2 cellular contexts compared by ENCODE assay signal in the genomic region with DNA sequence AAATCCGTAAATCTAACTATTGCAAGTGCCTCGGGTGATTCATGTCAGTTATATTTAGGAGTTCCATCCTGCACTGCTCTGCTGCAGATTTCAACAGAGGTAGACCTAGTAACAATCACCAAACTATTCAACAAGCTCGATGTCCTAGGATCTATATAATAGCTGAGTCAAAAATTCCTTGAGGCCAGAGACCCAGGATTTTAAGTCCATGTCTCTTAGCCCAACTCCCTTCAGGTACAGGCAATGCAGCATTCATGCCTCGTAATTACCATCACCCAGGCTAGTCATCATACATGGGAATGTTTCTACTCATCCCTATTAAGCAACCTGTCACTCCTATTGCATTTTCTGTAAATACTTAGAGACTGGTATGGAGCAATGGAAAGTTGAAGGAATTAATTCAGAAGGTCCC.
TF ChIP-seq lines count a peak whose summit lies in the region.

No MANE protein-coding gene starts in this region.

TF ChIP-seq in A549, 52 proteins besides CTCF, POLR2A, EP300 and RAD21 (continues in another document):
- TF ChIP-seq, protein P1, sequence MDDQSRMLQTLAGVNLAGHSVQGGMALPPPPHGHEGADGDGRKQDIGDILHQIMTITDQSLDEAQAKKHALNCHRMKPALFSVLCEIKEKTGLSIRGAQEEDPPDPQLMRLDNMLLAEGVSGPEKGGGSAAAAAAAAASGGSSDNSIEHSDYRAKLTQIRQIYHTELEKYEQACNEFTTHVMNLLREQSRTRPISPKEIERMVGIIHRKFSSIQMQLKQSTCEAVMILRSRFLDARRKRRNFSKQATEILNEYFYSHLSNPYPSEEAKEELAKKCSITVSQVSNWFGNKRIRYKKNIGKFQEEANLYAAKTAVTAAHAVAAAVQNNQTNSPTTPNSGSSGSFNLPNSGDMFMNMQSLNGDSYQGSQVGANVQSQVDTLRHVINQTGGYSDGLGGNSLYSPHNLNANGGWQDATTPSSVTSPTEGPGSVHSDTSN (IDR thresholded peaks at IDR 0.05), result no peak
- TF ChIP-seq JUNB (IDR thresholded peaks at IDR 0.05), result peak; percentile 81; the same call in 1 of the 2 replicates
- no peak for TF ChIP-seq RFX5 (IDR thresholded peaks at IDR 0.05)
- peak; percentile 57; the same call in 1 of the 2 replicates for TF ChIP-seq FOSL2 (IDR thresholded peaks at IDR 0.05)
- peak; percentile 92 for TF ChIP-seq FOSL2 (CRISPR knock-in tag; IDR thresholded peaks at IDR 0.05)
- TF ChIP-seq, protein P2, sequence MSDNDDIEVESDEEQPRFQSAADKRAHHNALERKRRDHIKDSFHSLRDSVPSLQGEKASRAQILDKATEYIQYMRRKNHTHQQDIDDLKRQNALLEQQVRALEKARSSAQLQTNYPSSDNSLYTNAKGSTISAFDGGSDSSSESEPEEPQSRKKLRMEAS (IDR thresholded peaks at IDR 0.05), result peak; percentile 38; the same call in 1 of the 2 replicates
- no peak; the same call in none of the 2 replicates for TF ChIP-seq HOXB5 (CRISPR knock-in tag; IDR thresholded peaks at IDR 0.05)
- TF ChIP-seq RCOR1 (IDR thresholded peaks at IDR 0.05; ENCODE audit: low read depth, low read length), result no peak
- TF ChIP-seq HEYL (CRISPR knock-in tag; IDR thresholded peaks at IDR 0.05), result no peak
- no peak for TF ChIP-seq NPAS2 (CRISPR knock-in tag; IDR thresholded peaks at IDR 0.05; ENCODE audit: borderline replicate concordance)
- TF ChIP-seq SREBF2 (IDR thresholded peaks at IDR 0.05), result no peak
- no peak for TF ChIP-seq ZFP36 (IDR thresholded peaks at IDR 0.05; ENCODE audit: borderline replicate concordance, partially characterized antibody)
- TF ChIP-seq, protein P3, sequence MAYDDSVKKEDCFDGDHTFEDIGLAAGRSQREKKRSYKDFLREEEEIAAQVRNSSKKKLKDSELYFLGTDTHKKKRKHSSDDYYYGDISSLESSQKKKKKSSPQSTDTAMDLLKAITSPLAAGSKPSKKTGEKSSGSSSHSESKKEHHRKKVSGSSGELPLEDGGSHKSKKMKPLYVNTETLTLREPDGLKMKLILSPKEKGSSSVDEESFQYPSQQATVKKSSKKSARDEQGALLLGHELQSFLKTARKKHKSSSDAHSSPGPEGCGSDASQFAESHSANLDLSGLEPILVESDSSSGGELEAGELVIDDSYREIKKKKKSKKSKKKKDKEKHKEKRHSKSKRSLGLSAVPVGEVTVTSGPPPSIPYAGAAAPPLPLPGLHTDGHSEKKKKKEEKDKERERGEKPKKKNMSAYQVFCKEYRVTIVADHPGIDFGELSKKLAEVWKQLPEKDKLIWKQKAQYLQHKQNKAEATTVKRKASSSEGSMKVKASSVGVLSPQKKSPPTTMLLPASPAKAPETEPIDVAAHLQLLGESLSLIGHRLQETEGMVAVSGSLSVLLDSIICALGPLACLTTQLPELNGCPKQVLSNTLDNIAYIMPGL (CRISPR knock-in tag; IDR thresholded peaks at IDR 0.05; ENCODE audit: borderline replicate concordance), result no peak
- TF ChIP-seq, protein P4, sequence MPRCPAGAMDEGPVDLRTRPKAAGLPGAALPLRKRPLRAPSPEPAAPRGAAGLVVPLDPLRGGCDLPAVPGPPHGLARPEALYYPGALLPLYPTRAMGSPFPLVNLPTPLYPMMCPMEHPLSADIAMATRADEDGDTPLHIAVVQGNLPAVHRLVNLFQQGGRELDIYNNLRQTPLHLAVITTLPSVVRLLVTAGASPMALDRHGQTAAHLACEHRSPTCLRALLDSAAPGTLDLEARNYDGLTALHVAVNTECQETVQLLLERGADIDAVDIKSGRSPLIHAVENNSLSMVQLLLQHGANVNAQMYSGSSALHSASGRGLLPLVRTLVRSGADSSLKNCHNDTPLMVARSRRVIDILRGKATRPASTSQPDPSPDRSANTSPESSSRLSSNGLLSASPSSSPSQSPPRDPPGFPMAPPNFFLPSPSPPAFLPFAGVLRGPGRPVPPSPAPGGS (IDR thresholded peaks at IDR 0.05), result peak; percentile 75; the same call in 2 of the 3 replicates
- no peak for TF ChIP-seq NR3C1 (IDR thresholded peaks at IDR 0.05)
- no peak for TF ChIP-seq ZNF302 (CRISPR knock-in tag; IDR thresholded peaks at IDR 0.05)
- no peak for TF ChIP-seq KDM1A (IDR thresholded peaks at IDR 0.05; ENCODE audit: low read depth)
- TF ChIP-seq EHMT2 (IDR thresholded peaks at IDR 0.05; ENCODE audit: low read depth), result no peak
- no peak for TF ChIP-seq CHD4 (IDR thresholded peaks at IDR 0.05; ENCODE audit: borderline replicate concordance)
- TF ChIP-seq, protein P5, sequence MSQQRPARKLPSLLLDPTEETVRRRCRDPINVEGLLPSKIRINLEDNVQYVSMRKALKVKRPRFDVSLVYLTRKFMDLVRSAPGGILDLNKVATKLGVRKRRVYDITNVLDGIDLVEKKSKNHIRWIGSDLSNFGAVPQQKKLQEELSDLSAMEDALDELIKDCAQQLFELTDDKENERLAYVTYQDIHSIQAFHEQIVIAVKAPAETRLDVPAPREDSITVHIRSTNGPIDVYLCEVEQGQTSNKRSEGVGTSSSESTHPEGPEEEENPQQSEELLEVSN (IDR thresholded peaks at IDR 0.05; ENCODE audit: borderline replicate concordance, low read depth), result no peak
- TF ChIP-seq, protein P6, sequence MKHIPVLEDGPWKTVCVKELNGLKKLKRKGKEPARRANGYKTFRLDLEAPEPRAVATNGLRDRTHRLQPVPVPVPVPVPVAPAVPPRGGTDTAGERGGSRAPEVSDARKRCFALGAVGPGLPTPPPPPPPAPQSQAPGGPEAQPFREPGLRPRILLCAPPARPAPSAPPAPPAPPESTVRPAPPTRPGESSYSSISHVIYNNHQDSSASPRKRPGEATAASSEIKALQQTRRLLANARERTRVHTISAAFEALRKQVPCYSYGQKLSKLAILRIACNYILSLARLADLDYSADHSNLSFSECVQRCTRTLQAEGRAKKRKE (CRISPR knock-in tag; IDR thresholded peaks at IDR 0.05; ENCODE audit: low read depth), result no peak
- no peak for TF ChIP-seq EHF (CRISPR knock-in tag; IDR thresholded peaks at IDR 0.05)
- 0 out of 3 replicates have a peak, but pooled peaks have one; percentile 12 for TF ChIP-seq SMC3 (IDR thresholded peaks at IDR 0.05)
- no peak for TF ChIP-seq CHD2 (IDR thresholded peaks at IDR 0.05; ENCODE audit: low read length, partially characterized antibody)
- TF ChIP-seq POLR2AphosphoS2 (conservative IDR thresholded peaks at IDR 0.05; ENCODE audit: low read length), result no peak
- TF ChIP-seq CBX8 (IDR thresholded peaks at IDR 0.05), result no peak
- 0 out of 2 replicates have a peak, but pooled peaks have one; percentile 32 for TF ChIP-seq ZSCAN20 (CRISPR knock-in tag; IDR thresholded peaks at IDR 0.05)
- no peak for TF ChIP-seq TFCP2L1 (CRISPR knock-in tag; IDR thresholded peaks at IDR 0.05)
- no peak for TF ChIP-seq KDM5A (IDR thresholded peaks at IDR 0.05)
- TF ChIP-seq RNF2 (IDR thresholded peaks at IDR 0.05; ENCODE audit: borderline replicate concordance, low read depth), result no peak
- TF ChIP-seq CEBPB (IDR thresholded peaks at IDR 0.05), result peak; percentile 93 to 96
- no peak for TF ChIP-seq BHLHE40 (IDR thresholded peaks at IDR 0.05; ENCODE audit: low read depth, low read length)

TF ChIP-seq in GM23338, 12 proteins besides CTCF, POLR2A, EP300 and RAD21:
- TF ChIP-seq, protein P7, sequence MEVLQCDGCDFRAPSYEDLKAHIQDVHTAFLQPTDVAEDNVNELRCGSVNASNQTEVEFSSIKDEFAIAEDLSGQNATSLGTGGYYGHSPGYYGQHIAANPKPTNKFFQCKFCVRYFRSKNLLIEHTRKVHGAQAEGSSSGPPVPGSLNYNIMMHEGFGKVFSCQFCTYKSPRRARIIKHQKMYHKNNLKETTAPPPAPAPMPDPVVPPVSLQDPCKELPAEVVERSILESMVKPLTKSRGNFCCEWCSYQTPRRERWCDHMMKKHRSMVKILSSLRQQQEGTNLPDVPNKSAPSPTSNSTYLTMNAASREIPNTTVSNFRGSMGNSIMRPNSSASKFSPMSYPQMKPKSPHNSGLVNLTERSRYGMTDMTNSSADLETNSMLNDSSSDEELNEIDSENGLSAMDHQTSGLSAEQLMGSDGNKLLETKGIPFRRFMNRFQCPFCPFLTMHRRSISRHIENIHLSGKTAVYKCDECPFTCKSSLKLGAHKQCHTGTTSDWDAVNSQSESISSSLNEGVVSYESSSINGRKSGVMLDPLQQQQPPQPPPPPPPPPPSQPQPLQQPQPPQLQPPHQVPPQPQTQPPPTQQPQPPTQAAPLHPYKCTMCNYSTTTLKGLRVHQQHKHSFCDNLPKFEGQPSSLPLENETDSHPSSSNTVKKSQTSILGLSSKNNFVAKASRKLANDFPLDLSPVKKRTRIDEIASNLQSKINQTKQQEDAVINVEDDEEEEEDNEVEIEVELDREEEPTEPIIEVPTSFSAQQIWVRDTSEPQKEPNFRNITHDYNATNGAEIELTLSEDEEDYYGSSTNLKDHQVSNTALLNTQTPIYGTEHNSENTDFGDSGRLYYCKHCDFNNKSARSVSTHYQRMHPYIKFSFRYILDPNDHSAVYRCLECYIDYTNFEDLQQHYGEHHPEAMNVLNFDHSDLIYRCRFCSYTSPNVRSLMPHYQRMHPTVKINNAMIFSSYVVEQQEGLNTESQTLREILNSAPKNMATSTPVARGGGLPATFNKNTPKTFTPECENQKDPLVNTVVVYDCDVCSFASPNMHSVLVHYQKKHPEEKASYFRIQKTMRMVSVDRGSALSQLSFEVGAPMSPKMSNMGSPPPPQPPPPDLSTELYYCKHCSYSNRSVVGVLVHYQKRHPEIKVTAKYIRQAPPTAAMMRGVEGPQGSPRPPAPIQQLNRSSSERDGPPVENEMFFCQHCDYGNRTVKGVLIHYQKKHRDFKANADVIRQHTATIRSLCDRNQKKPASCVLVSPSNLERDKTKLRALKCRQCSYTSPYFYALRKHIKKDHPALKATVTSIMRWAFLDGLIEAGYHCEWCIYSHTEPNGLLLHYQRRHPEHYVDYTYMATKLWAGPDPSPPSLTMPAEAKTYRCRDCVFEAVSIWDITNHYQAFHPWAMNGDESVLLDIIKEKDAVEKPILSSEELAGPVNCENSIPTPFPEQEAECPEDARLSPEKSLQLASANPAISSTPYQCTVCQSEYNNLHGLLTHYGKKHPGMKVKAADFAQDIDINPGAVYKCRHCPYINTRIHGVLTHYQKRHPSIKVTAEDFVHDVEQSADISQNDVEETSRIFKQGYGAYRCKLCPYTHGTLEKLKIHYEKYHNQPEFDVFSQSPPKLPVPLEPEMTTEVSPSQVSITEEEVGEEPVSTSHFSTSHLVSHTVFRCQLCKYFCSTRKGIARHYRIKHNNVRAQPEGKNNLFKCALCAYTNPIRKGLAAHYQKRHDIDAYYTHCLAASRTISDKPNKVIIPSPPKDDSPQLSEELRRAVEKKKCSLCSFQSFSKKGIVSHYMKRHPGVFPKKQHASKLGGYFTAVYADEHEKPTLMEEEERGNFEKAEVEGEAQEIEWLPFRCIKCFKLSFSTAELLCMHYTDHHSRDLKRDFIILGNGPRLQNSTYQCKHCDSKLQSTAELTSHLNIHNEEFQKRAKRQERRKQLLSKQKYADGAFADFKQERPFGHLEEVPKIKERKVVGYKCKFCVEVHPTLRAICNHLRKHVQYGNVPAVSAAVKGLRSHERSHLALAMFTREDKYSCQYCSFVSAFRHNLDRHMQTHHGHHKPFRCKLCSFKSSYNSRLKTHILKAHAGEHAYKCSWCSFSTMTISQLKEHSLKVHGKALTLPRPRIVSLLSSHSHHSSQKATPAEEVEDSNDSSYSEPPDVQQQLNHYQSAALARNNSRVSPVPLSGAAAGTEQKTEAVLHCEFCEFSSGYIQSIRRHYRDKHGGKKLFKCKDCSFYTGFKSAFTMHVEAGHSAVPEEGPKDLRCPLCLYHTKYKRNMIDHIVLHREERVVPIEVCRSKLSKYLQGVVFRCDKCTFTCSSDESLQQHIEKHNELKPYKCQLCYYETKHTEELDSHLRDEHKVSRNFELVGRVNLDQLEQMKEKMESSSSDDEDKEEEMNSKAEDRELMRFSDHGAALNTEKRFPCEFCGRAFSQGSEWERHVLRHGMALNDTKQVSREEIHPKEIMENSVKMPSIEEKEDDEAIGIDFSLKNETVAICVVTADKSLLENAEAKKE (CRISPR knock-in tag; IDR thresholded peaks at IDR 0.05), result no peak
- TF ChIP-seq NANOG (IDR thresholded peaks at IDR 0.05; ENCODE audit: borderline replicate concordance) (no peak), ZNF331 (CRISPR knock-in tag; IDR thresholded peaks at IDR 0.05; ENCODE audit: low read depth) (no peak), STAT1 (IDR thresholded peaks at IDR 0.05; ENCODE audit: unreplicated experiment) (no peak), POLR2AphosphoS5 (IDR thresholded peaks at IDR 0.05; ENCODE audit: low read depth) (no peak), CREB1 (CRISPR knock-in tag; IDR thresholded peaks at IDR 0.05; ENCODE audit: low read depth) (no peak), ETS1 (IDR thresholded peaks at IDR 0.05) (no peak), EZH2phosphoT487 (IDR thresholded peaks at IDR 0.05; ENCODE audit: unreplicated experiment) (no peak), JUNB (IDR thresholded peaks at IDR 0.05; ENCODE audit: unreplicated experiment) (no peak), ZNF114 (CRISPR knock-in tag; IDR thresholded peaks at IDR 0.05) (no peak), EZH2 (IDR thresholded peaks at IDR 0.05; ENCODE audit: low read depth, unreplicated experiment) (no peak), REST (IDR thresholded peaks at IDR 0.05; ENCODE audit: unreplicated experiment) (no peak)
